ENCODE assay signal across 1 cellular context in the genomic region with DNA sequence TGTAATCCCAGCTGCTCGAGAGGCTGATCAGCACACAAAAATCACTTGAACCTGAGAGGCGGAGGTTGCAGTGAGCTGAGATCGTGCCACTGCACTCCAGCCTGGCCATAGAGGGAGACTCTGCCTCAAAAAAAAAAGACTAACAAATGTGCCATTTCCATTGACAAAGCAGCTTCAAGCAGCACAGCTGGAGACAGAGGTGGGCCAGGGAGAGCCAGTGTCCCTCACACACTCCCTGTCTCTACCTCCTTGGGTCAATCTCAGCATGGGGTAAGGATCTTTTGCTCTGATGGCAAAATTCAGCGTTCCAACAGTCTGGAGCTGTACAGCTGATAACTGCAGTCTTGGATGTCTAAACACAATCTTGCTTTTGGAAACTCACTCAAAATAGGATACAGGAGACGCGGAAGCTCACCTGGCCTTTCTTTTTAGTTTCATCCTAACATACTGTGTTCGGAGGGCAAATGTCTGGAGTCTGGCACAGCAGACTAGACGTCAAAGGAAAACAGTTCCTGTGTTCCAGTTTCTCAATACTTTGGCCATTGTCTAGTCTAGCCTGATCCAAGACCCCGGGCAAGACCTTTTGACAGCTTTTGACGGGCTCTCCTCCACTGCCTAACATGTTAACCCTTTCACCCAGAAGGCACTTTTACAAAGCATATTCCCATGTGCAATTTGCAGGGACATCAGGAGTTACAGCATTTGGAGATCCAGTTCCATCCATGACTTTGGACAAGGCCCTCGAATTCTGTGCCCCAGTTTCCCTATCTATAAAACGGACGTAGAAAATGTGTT.
TF ChIP-seq lines count a peak whose summit lies in the region.

No MANE protein-coding gene starts in this region.

TF ChIP-seq in HCT116, 20 proteins besides CTCF, POLR2A, EP300 and RAD21 (continued from another document):
- TF ChIP-seq, protein P1, sequence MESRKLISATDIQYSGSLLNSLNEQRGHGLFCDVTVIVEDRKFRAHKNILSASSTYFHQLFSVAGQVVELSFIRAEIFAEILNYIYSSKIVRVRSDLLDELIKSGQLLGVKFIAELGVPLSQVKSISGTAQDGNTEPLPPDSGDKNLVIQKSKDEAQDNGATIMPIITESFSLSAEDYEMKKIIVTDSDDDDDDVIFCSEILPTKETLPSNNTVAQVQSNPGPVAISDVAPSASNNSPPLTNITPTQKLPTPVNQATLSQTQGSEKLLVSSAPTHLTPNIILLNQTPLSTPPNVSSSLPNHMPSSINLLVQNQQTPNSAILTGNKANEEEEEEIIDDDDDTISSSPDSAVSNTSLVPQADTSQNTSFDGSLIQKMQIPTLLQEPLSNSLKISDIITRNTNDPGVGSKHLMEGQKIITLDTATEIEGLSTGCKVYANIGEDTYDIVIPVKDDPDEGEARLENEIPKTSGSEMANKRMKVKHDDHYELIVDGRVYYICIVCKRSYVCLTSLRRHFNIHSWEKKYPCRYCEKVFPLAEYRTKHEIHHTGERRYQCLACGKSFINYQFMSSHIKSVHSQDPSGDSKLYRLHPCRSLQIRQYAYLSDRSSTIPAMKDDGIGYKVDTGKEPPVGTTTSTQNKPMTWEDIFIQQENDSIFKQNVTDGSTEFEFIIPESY (IDR thresholded peaks at IDR 0.05; ENCODE audit: extremely low read depth, insufficient replicate concordance, low read length): no peak
- TF ChIP-seq CBX3 (IDR thresholded peaks at IDR 0.05; ENCODE audit: low read depth) (no peak), CEBPB (IDR thresholded peaks at IDR 0.05; ENCODE audit: low read depth) (no peak), SIN3A (IDR thresholded peaks at IDR 0.05; ENCODE audit: low read depth) (no peak), YY1 (IDR thresholded peaks at IDR 0.05; ENCODE audit: extremely low read depth, insufficient replicate concordance, low read depth, low read length) (no peak), SP1 (IDR thresholded peaks at IDR 0.05; ENCODE audit: low read depth) (no peak), FOSL1 (IDR thresholded peaks at IDR 0.05; ENCODE audit: low read depth) (no peak), EZH2phosphoT487 (IDR thresholded peaks at IDR 0.05; ENCODE audit: borderline replicate concordance) (no peak), JUND (IDR thresholded peaks at IDR 0.05) (no peak; the same call in 1 of the 2 replicates), SRF (IDR thresholded peaks at IDR 0.05; ENCODE audit: low read depth) (no peak)
- TF ChIP-seq, protein P2, sequence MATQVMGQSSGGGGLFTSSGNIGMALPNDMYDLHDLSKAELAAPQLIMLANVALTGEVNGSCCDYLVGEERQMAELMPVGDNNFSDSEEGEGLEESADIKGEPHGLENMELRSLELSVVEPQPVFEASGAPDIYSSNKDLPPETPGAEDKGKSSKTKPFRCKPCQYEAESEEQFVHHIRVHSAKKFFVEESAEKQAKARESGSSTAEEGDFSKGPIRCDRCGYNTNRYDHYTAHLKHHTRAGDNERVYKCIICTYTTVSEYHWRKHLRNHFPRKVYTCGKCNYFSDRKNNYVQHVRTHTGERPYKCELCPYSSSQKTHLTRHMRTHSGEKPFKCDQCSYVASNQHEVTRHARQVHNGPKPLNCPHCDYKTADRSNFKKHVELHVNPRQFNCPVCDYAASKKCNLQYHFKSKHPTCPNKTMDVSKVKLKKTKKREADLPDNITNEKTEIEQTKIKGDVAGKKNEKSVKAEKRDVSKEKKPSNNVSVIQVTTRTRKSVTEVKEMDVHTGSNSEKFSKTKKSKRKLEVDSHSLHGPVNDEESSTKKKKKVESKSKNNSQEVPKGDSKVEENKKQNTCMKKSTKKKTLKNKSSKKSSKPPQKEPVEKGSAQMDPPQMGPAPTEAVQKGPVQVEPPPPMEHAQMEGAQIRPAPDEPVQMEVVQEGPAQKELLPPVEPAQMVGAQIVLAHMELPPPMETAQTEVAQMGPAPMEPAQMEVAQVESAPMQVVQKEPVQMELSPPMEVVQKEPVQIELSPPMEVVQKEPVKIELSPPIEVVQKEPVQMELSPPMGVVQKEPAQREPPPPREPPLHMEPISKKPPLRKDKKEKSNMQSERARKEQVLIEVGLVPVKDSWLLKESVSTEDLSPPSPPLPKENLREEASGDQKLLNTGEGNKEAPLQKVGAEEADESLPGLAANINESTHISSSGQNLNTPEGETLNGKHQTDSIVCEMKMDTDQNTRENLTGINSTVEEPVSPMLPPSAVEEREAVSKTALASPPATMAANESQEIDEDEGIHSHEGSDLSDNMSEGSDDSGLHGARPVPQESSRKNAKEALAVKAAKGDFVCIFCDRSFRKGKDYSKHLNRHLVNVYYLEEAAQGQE (IDR thresholded peaks at IDR 0.05; ENCODE audit: low read depth): no peak
- TF ChIP-seq, protein P3, sequence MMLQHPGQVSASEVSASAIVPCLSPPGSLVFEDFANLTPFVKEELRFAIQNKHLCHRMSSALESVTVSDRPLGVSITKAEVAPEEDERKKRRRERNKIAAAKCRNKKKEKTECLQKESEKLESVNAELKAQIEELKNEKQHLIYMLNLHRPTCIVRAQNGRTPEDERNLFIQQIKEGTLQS (IDR thresholded peaks at IDR 0.05): no peak
- TF ChIP-seq, protein P4, sequence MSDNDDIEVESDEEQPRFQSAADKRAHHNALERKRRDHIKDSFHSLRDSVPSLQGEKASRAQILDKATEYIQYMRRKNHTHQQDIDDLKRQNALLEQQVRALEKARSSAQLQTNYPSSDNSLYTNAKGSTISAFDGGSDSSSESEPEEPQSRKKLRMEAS (IDR thresholded peaks at IDR 0.05): no peak
